23 cellular contexts compared by ENCODE assay signal in genomic region chr5:78499485-78499884, GRCh38.
"Had no signal": no experiment of that assay in that cellular context is flagged by ENCODE, and none has a peak within 500 bp of the region (broad histone marks: within the 10 kb centered on the region; RNA-seq: fewer than 3 reads in every experiment).

No MANE protein-coding gene starts in this region.

- H3K36me3 ChIP-seq: prostate gland, spleen, upper lobe of right lung had no signal

- H3K27ac ChIP-seq: body of pancreas, foreskin keratinocyte, prostate gland, spleen, upper lobe of right lung had no signal

- ATAC-seq: body of pancreas; foreskin keratinocyte; left ventricle myocardium superior; naive thymus-derived CD4-positive, alpha-beta T cell; T-helper 17 cell; upper lobe of right lung had no signal

- H3K4me1 ChIP-seq: prostate gland had no signal

- H3K9me3 ChIP-seq: body of pancreas, prostate gland, spleen, upper lobe of right lung had no signal

- H3K27me3 ChIP-seq: body of pancreas, foreskin keratinocyte, spleen, upper lobe of right lung had no signal

- H3K4me3 ChIP-seq: body of pancreas, prostate gland, spleen, upper lobe of right lung had no signal

- DNase-seq: activated CD4-positive, alpha-beta memory T cell treated with anti-CD3 and anti-CD28 coated beads for 36 hours; activated CD4-positive, alpha-beta T cell treated with anti-CD3 and anti-CD28 coated beads for 48 hours; activated effector memory CD4-positive, alpha-beta T cell treated with Interleukin-2 at 50 U/mL for 16 hours; activated naive CD4-positive, alpha-beta T cell treated with anti-CD3 and anti-CD28 coated beads for 36 hours; activated naive CD8-positive, alpha-beta T cell treated with anti-CD3 and anti-CD28 coated beads, Interleukin-2, amount 10 ng/mL, durations not matched to agents 7 days and 5 days; activated T-cell treated with anti-CD3 and anti-CD28 coated beads, Interleukin-2, amount 50 U/mL, for 48 hours; anterior cingulate cortex; body of pancreas; caudate nucleus; effector CD4-positive, alpha-beta T cell; erythroblast; foreskin keratinocyte; immature natural killer cell; kidney glomerular epithelial cell; left ventricle myocardium superior; naive thymus-derived CD4-positive, alpha-beta T cell; spleen; stimulated activated CD4-positive, alpha-beta T cell treated with anti-CD3 and anti-CD28 coated beads, Interleukin-4, amount 100 ng/mL, for 1 hour; stimulated activated naive CD4-positive, alpha-beta T cell treated with Interleukin-2 at 50 U/mL for 16 hours; SW 1271; T-helper 17 cell; upper lobe of right lung had no signal
